17 cellular contexts compared by ENCODE assay signal in genomic region chr2:45705233-45705632, GRCh38. TPM values are rescaled to one million over a fixed set of nuclear protein-coding genes. Genes with fewer than 3 reads are reported as not detected.
DNase-seq lines count a peak whose midpoint lies in the region; ATAC-seq and TF ChIP-seq lines count a peak whose summit lies in the region.
"Had no signal": no experiment of that assay in that cellular context is flagged by ENCODE, and none has a peak within 500 bp of the region (broad histone marks: within the 10 kb centered on the region; RNA-seq: fewer than 3 reads in every experiment).

No MANE protein-coding gene starts in this region.

- 37% methylated on average over 2 to 3 of the region's 5 CpGs for WGBS in gastroesophageal sphincter (ENCODE audit: low coverage in 1 of 2), 2 donors
- WGBS in sigmoid colon, 2 donors: 76 to 87% methylated on average over 5 of the region's 5 CpGs
- WGBS in hepatocyte (ENCODE audit: low lambda C conversion rate, missing lambda C conversion rate): 58% methylated on average over 5 of the region's 5 CpGs

- H3K27me3 ChIP-seq in Karpas-422 (ENCODE audit: low read length): no peaks in the 10 kb centered on the region
- H3K27me3 ChIP-seq in PC-9 (ENCODE audit: insufficient read depth, low read depth): no peaks in the 10 kb centered on the region
- no peaks in the 10 kb centered on the region for H3K27me3 ChIP-seq in gastroesophageal sphincter
- no peaks in the 10 kb centered on the region for H3K27me3 ChIP-seq in sigmoid colon
- no peaks in the 10 kb centered on the region for H3K27me3 ChIP-seq in hepatocyte
- H3K27me3 ChIP-seq: SJSA1 had no signal

- H4K20me1 ChIP-seq in Karpas-422 (ENCODE audit: insufficient read depth, low read depth, low read length) (no peaks in the 10 kb centered on the region), PC-9 (ENCODE audit: insufficient read depth) (no peaks in the 10 kb centered on the region), hepatocyte (ENCODE audit: insufficient read depth, poor library complexity, severe bottlenecking) (no peaks in the 10 kb centered on the region)

- H3K79me2 ChIP-seq in Karpas-422 (ENCODE audit: low read length) (peaks cover 99% of the 10 kb centered on the region), PC-9 (ENCODE audit: low read depth) (peaks cover 11% of the 10 kb centered on the region), hepatocyte (no peaks in the 10 kb centered on the region)

- no peaks in the 10 kb centered on the region for H3F3A ChIP-seq in PC-9 (ENCODE audit: insufficient read depth, low read depth)

- H3K27ac ChIP-seq in Karpas-422 (ENCODE audit: low read length) (peak overlapping the region; percentile 26; the same call in 1 of the 2 replicates), PC-9 (peak overlapping the region; percentile 24; the same call in 1 of the 2 replicates), gastroesophageal sphincter (peak overlapping the region; percentile 63 to 71 (median 66)), sigmoid colon (peak overlapping the region; percentile 12 to 63 (median 44)), hepatocyte (no peak overlapping the region)
- H3K27ac ChIP-seq: C4-2B, SJSA1 had no signal

- no peaks in the 10 kb centered on the region for H3K9me2 ChIP-seq in Karpas-422 (replicated peaks; ENCODE audit: insufficient read depth, low read length)
- no peaks in the 10 kb centered on the region for H3K9me2 ChIP-seq in PC-9 (ENCODE audit: insufficient read depth)
- H3K9me2 ChIP-seq in hepatocyte (replicated peaks; ENCODE audit: insufficient read depth): no peaks in the 10 kb centered on the region

- POLR2A ChIA-PET in PC-9 (lab: Charles Lee; ENCODE audit: unreplicated experiment): no interaction called here

- no peak for ATAC-seq in gastroesophageal sphincter
- ATAC-seq: HCT116, Right ventricle myocardium inferior had no signal

- no peak overlapping the region for H2AFZ ChIP-seq in Karpas-422 (ENCODE audit: low read length)
- H2AFZ ChIP-seq in PC-9: no peak overlapping the region
- H2AFZ ChIP-seq in hepatocyte: no peak overlapping the region

- TF ChIP-seq EP300 in gastroesophageal sphincter (IDR thresholded peaks at IDR 0.05) (no peak), sigmoid colon (IDR thresholded peaks at IDR 0.05) (no peak)

- CTCF ChIA-PET in PC-9 (lab: Charles Lee): no interaction called here

- TF ChIP-seq CTCF in PC-9 (conservative IDR thresholded peaks at IDR 0.05) (no peak), gastroesophageal sphincter (IDR thresholded peaks at IDR 0.05) (no peak), sigmoid colon (IDR thresholded peaks at IDR 0.05) (no peak), hepatocyte (IDR thresholded peaks at IDR 0.05; ENCODE audit: poor library complexity) (no peak)

- intact Hi-C loops in PC-9 (cut with micrococcal nuclease; ENCODE audit: unreplicated experiment) (no loop called here), sigmoid colon (cut with DNase I) (no loop called here)

- H3K9ac ChIP-seq in Karpas-422 (ENCODE audit: low read length): no peak overlapping the region

- H3K4me3 ChIP-seq in Karpas-422 (ENCODE audit: low read length) (no peak overlapping the region), PC-9 (no peak overlapping the region), gastroesophageal sphincter (no peak overlapping the region), sigmoid colon (no peak overlapping the region), hepatocyte (no peak overlapping the region)
- H3K4me3 ChIP-seq: SJSA1 had no signal

- no TSS peak for BruUV-seq in PC-9 (replicated peaks; lab: Mats Ljungman, UMichigan)

- no peak for TF ChIP-seq POLR2A in gastroesophageal sphincter (IDR thresholded peaks at IDR 0.05)
- no peak for TF ChIP-seq POLR2A in sigmoid colon (IDR thresholded peaks at IDR 0.05)

- DNase-seq in Karpas-422 (no peak), PC-9 (no peak), sigmoid colon (no peak), hepatocyte (ENCODE audit: low spot score) (no peak), dedifferentiated amniotic fluid mesenchymal stem cell (ENCODE audit: extremely low spot score) (no peak)
- DNase-seq in activated CD4-positive, alpha-beta T cell treated with anti-CD3 and anti-CD28 coated beads for 1 hour: no peak
- DNase-seq: Calu3; CD8-positive, alpha-beta memory T cell; DND-41; KG1; MM.1S; NCI-H2029 had no signal

- no peaks in the 10 kb centered on the region for H3K9me3 ChIP-seq in Karpas-422 (ENCODE audit: low read length)
- peaks cover 4% of the 10 kb centered on the region; the same call in 1 of the 2 replicates for H3K9me3 ChIP-seq in PC-9 (ENCODE audit: insufficient read depth, low read depth)
- H3K9me3 ChIP-seq in gastroesophageal sphincter: no peaks in the 10 kb centered on the region
- H3K9me3 ChIP-seq in sigmoid colon: no peaks in the 10 kb centered on the region
- no peaks in the 10 kb centered on the region for H3K9me3 ChIP-seq in hepatocyte (ENCODE audit: low read depth)
- H3K9me3 ChIP-seq: SJSA1 had no signal

- H3K4me2 ChIP-seq in Karpas-422 (ENCODE audit: low read depth, low read length, poor library complexity, severe bottlenecking) (no peak overlapping the region), PC-9 (no peak overlapping the region), hepatocyte (no peak overlapping the region)

- peaks cover 36% of the 10 kb centered on the region for H3K4me1 ChIP-seq in Karpas-422 (ENCODE audit: low read length)
- H3K4me1 ChIP-seq in PC-9 (replicated peaks; ENCODE audit: insufficient read depth): peaks cover 9% of the 10 kb centered on the region
- H3K4me1 ChIP-seq in gastroesophageal sphincter: peaks cover 22 to 60% (median 24%) of the 10 kb centered on the region in 3 donors
- H3K4me1 ChIP-seq in sigmoid colon: peaks cover 0 to 57% (median 40%) of the 10 kb centered on the region in 4 donors
- H3K4me1 ChIP-seq in hepatocyte (ENCODE audit: insufficient read depth): no peaks in the 10 kb centered on the region
- H3K4me1 ChIP-seq: SJSA1 had no signal

- H3K36me3 ChIP-seq in Karpas-422 (ENCODE audit: insufficient read depth, low read length): peaks cover 49% of the 10 kb centered on the region
- peaks cover 16% of the 10 kb centered on the region; the same call in 1 of the 2 replicates for H3K36me3 ChIP-seq in PC-9 (ENCODE audit: low read depth)
- H3K36me3 ChIP-seq in gastroesophageal sphincter: no peaks in the 10 kb centered on the region
- H3K36me3 ChIP-seq in sigmoid colon: no peaks in the 10 kb centered on the region
- no peaks in the 10 kb centered on the region for H3K36me3 ChIP-seq in hepatocyte (replicated peaks; ENCODE audit: insufficient read depth, low read depth)
- H3K36me3 ChIP-seq: SJSA1 had no signal

RNA-seq across cellular contexts. Expression of gene PRKCE, which starts 53.8 kb away (rescaled TPM):
- total RNA-seq in Karpas-422 (2014; rRNA removed; shearing (Covaris generic); ENCODE audit: low replicate concordance): 61.8 and 94.7 TPM in 2 replicates
- 21.7 and 24.0 TPM in 2 replicates for total RNA-seq in PC-9 (2021)
- total RNA-seq in gastroesophageal sphincter: 10 to 100 TPM in 3 of 4 donors, 1 to 10 TPM in 1; 5.9 to 21.2 (median 18.5) TPM
- total RNA-seq in sigmoid colon: 10 to 100 TPM; 15.8 to 21.9 (median 19.2) TPM
- 1 to 10 TPM; 3.0 to 7.7 (median 3.5) TPM for polyA plus RNA-seq in sigmoid colon
- total RNA-seq in hepatocyte: 6.1 and 11.9 TPM in 2 replicates
- 9.5 and 9.6 TPM in 2 replicates for polyA plus RNA-seq in hepatocyte
